In genomic region chr3:119034256-119035013, GRCh38 we compare ENCODE assay signal across 9 cellular contexts. TPM values are rescaled to one million over a fixed set of nuclear protein-coding genes. Genes with fewer than 3 reads are reported as not detected.
A peak's percentile ranks its signal among the peaks of the same experiment; 100 is the strongest.
DNase-seq lines count a peak whose midpoint lies in the region; ATAC-seq and TF ChIP-seq lines count a peak whose summit lies in the region.
"Had no signal": no experiment of that assay in that cellular context is flagged by ENCODE, and none has a peak within 500 bp of the region (broad histone marks: within the 10 kb centered on the region; RNA-seq: fewer than 3 reads in every experiment).

Gene IGSF11, minus strand, starts transcription at chr3:119034846. Its CDS starts 264 bp downstream, at chr3:119034582.

- H3K9me3 ChIP-seq in CD8-positive, alpha-beta memory T cell (ENCODE audit: low read length), result no peaks in the 10 kb centered on the region
- H3K9me3 ChIP-seq in PC-3 (ENCODE audit: low read length) (no peaks in the 10 kb centered on the region), neural progenitor cell (ENCODE audit: low read depth) (no peaks in the 10 kb centered on the region), stomach smooth muscle (ENCODE audit: control insufficient read depth in 2 of 2, low read length in 2 of 2) (no peaks in the 10 kb centered on the region)

- H3K4me2 ChIP-seq in PC-3 (ENCODE audit: low read length) (peak within 1 kb of the TSS; percentile 99), neural progenitor cell (peak within 1 kb of the TSS; percentile 87)

- no peaks in the 10 kb centered on the region for H3K9me2 ChIP-seq in PC-3 (replicated peaks; ENCODE audit: low read length)

- H4K20me1 ChIP-seq in PC-3 (ENCODE audit: low read length) (no peaks in the 10 kb centered on the region), neural progenitor cell (ENCODE audit: low read depth) (no peaks in the 10 kb centered on the region)

- H3K4me1 Mint-ChIP-seq in CD8-positive, alpha-beta memory T cell, result peaks cover 7 to 13% (median 11%) of the 10 kb centered on the region in 3 donors
- peaks cover 4% of the 10 kb centered on the region for H3K4me1 Mint-ChIP-seq in activated T-helper 2 cell treated with anti-CD3 and anti-CD28 coated beads, Interferon-gamma antibody, Interleukin-2, Interleukin-4, amounts not matched to agents 10 μg/mL and 5 μg/mL and 100 μg/mL, durations not matched to agents 14 hours and 24 hours and 36 hours (ENCODE audit: low read depth)
- H3K4me1 Mint-ChIP-seq in neural progenitor cell, result peaks cover 11% of the 10 kb centered on the region

- H3K27me3 ChIP-seq in CD8-positive, alpha-beta memory T cell (ENCODE audit: insufficient read depth, low read length, poor library complexity, severe bottlenecking), result peaks cover 2% of the 10 kb centered on the region
- H3K27me3 ChIP-seq in PC-3 (ENCODE audit: low read length) (peaks cover 62% of the 10 kb centered on the region), neural progenitor cell (peaks cover 39% of the 10 kb centered on the region), stomach smooth muscle (ENCODE audit: control insufficient read depth in 1 of 2, insufficient read depth in 2 of 2, low read length in 2 of 2) (peaks cover 2% of the 10 kb centered on the region in 2 donors)

- POLR2A ChIA-PET in CD8-positive, alpha-beta memory T cell (lab: Charles Lee), result no interaction called here
- POLR2A ChIA-PET in PC-3 (lab: Charles Lee; ENCODE audit: unreplicated experiment), result no interaction called here

- H2AFZ ChIP-seq in PC-3 (ENCODE audit: low read length), result peak within 1 kb of the TSS; percentile 95
- peak within 1 kb of the TSS; percentile 93 for H2AFZ ChIP-seq in neural progenitor cell (replicated peaks)

- TF ChIP-seq CTCF in PC-3 (conservative IDR thresholded peaks at IDR 0.05; ENCODE audit: low read depth, low read length) (peak; percentile 77), fibroblast of villous mesenchyme (IDR thresholded peaks at IDR 0.05; ENCODE audit: insufficient read depth, low read depth, low read length) (peak; percentile 34), neural progenitor cell (IDR thresholded peaks at IDR 0.05) (peak; percentile 43)

- CTCF ChIA-PET in CD8-positive, alpha-beta memory T cell (lab: Charles Lee), result interaction anchor here (0.7 to 5.9 kb wide), 15 partner anchors 8 to 213 kb away, joined by 3 to 117 read pairs (median 4); no protein-coding TSS in a partner anchor
- CTCF ChIA-PET in PC-3 (lab: Charles Lee), result interaction anchor here (0.9 to 3.0 kb wide), 3 partner anchors 64 to 207 kb away, joined by 4 to 41 read pairs (median 13); partner anchors contain the start of gene B4GALT4

- intact Hi-C loops in PC-3 (cut with micrococcal nuclease), result loop anchor here (1.0 to 10.0 kb wide), 3 partner anchors 64 to 200 kb away; no protein-coding TSS in a partner anchor
- intact Hi-C loops in activated T-helper 2 cell treated with anti-CD3 and anti-CD28 coated beads, Interferon-gamma antibody, Interleukin-2, Interleukin-4, amounts not matched to agents 10 μg/mL and 5 μg/mL and 100 μg/mL, durations not matched to agents 14 hours and 24 hours and 36 hours (cut with micrococcal nuclease), result loop anchor here (1.0 to 5.0 kb wide), 2 partner anchors 63 to 150 kb away; no protein-coding TSS in a partner anchor

- peak; percentile 4 to 73 (median 55) for DNase-seq in CD8-positive, alpha-beta memory T cell
- DNase-seq in PC-3 (peak; percentile 68), fibroblast of villous mesenchyme (ENCODE audit: low read depth) (peak; percentile 31), neural progenitor cell (ENCODE audit: low spot score) (peak; percentile 92)
- peak; percentile 39 for DNase-seq in activated T-helper 2 cell treated with anti-CD3 and anti-CD28 coated beads, Interferon-gamma antibody, Interleukin-2, Interleukin-4, amounts not matched to agents 10 μg/mL and 5 μg/mL and 100 μg/mL, durations not matched to agents 14 hours and 24 hours and 36 hours (ENCODE audit: low spot score)

- peak within 1 kb of the TSS; percentile 46 for H3K4me3 ChIP-seq in CD8-positive, alpha-beta memory T cell (ENCODE audit: low read length)
- H3K4me3 ChIP-seq in PC-3 (ENCODE audit: low read length) (peak within 1 kb of the TSS; percentile 79), fibroblast of villous mesenchyme (ENCODE audit: low read depth, low read length) (peak within 1 kb of the TSS; percentile 58), neural progenitor cell (peak within 1 kb of the TSS; percentile 68), stomach smooth muscle (ENCODE audit: low read length in 2 of 2) (peak within 1 kb of the TSS; percentile 74 to 84)

- H3F3A ChIP-seq in PC-3 (ENCODE audit: low read length, unreplicated experiment) (no peaks in the 10 kb centered on the region), neural progenitor cell (ENCODE audit: low read depth) (peaks cover 19% of the 10 kb centered on the region)

- H3K4me3 Mint-ChIP-seq in CD8-positive, alpha-beta memory T cell, result peak within 1 kb of the TSS; percentile 80 to 88 (median 83)
- peak within 1 kb of the TSS; percentile 72 for H3K4me3 Mint-ChIP-seq in activated T-helper 2 cell treated with anti-CD3 and anti-CD28 coated beads, Interferon-gamma antibody, Interleukin-2, Interleukin-4, amounts not matched to agents 10 μg/mL and 5 μg/mL and 100 μg/mL, durations not matched to agents 14 hours and 24 hours and 36 hours (ENCODE audit: low read depth)
- H3K4me3 Mint-ChIP-seq in neural progenitor cell, result peak within 1 kb of the TSS; percentile 90

- peaks cover 25 to 61% of the 10 kb centered on the region in 2 donors for H3K27me3 Mint-ChIP-seq in CD8-positive, alpha-beta memory T cell
- peaks cover 59% of the 10 kb centered on the region for H3K27me3 Mint-ChIP-seq in activated T-helper 2 cell treated with anti-CD3 and anti-CD28 coated beads, Interferon-gamma antibody, Interleukin-2, Interleukin-4, amounts not matched to agents 10 μg/mL and 5 μg/mL and 100 μg/mL, durations not matched to agents 14 hours and 24 hours and 36 hours (ENCODE audit: low read depth)
- peaks cover 16% of the 10 kb centered on the region for H3K27me3 Mint-ChIP-seq in neural progenitor cell (ENCODE audit: insufficient read depth, low read depth)

- H3K9me3 Mint-ChIP-seq in CD8-positive, alpha-beta memory T cell, result peaks cover 0 to 2% (median 0%) of the 10 kb centered on the region in 5 donors
- H3K9me3 Mint-ChIP-seq in activated T-helper 2 cell treated with anti-CD3 and anti-CD28 coated beads, Interferon-gamma antibody, Interleukin-2, Interleukin-4, amounts not matched to agents 10 μg/mL and 5 μg/mL and 100 μg/mL, durations not matched to agents 14 hours and 24 hours and 36 hours, result no peaks in the 10 kb centered on the region
- peaks cover under 1% of the 10 kb centered on the region for H3K9me3 Mint-ChIP-seq in neural progenitor cell

- H3K9ac ChIP-seq in PC-3 (ENCODE audit: low read length) (no peak within 1 kb of the TSS), neural progenitor cell (no peak within 1 kb of the TSS), stomach smooth muscle (ENCODE audit: low read length in 2 of 2) (peak within 1 kb of the TSS; percentile 56 to 66)

- H3K27ac Mint-ChIP-seq in CD8-positive, alpha-beta memory T cell, result no peak within 1 kb of the TSS
- no peak within 1 kb of the TSS for H3K27ac Mint-ChIP-seq in activated T-helper 2 cell treated with anti-CD3 and anti-CD28 coated beads, Interferon-gamma antibody, Interleukin-2, Interleukin-4, amounts not matched to agents 10 μg/mL and 5 μg/mL and 100 μg/mL, durations not matched to agents 14 hours and 24 hours and 36 hours
- no peak within 1 kb of the TSS for H3K27ac Mint-ChIP-seq in neural progenitor cell

- H3K36me3 Mint-ChIP-seq in CD8-positive, alpha-beta memory T cell, result peaks cover 0 to 3% (median 0%) of the 10 kb centered on the region in 3 donors
- no peaks in the 10 kb centered on the region for H3K36me3 Mint-ChIP-seq in activated T-helper 2 cell treated with anti-CD3 and anti-CD28 coated beads, Interferon-gamma antibody, Interleukin-2, Interleukin-4, amounts not matched to agents 10 μg/mL and 5 μg/mL and 100 μg/mL, durations not matched to agents 14 hours and 24 hours and 36 hours (ENCODE audit: low read depth)
- no peaks in the 10 kb centered on the region for H3K36me3 Mint-ChIP-seq in neural progenitor cell

- H3K36me3 ChIP-seq in CD8-positive, alpha-beta memory T cell (ENCODE audit: insufficient read depth, low read length), result no peaks in the 10 kb centered on the region
- H3K36me3 ChIP-seq in PC-3 (ENCODE audit: low read depth, low read length) (no peaks in the 10 kb centered on the region), neural progenitor cell (no peaks in the 10 kb centered on the region), stomach smooth muscle (ENCODE audit: control insufficient read depth in 2 of 2, insufficient read depth in 2 of 2, low read length in 2 of 2) (no peaks in the 10 kb centered on the region)

- no TSS peak for BruUV-seq in PC-3 (replicated peaks; lab: Mats Ljungman, UMichigan)

- H3K27ac ChIP-seq in CD8-positive, alpha-beta memory T cell (ENCODE audit: low read depth, low read length), result no peak within 1 kb of the TSS
- H3K27ac ChIP-seq in PC-3 (ENCODE audit: low read length), result no peak within 1 kb of the TSS
- no peak within 1 kb of the TSS for H3K27ac ChIP-seq in neural progenitor cell
- H3K27ac ChIP-seq in stomach smooth muscle (ENCODE audit: low read length), result peak within 1 kb of the TSS; percentile 26
- H3K27ac ChIP-seq: epithelial cell of prostate had no signal

- no peaks in the 10 kb centered on the region for H3K4me1 ChIP-seq in CD8-positive, alpha-beta memory T cell (ENCODE audit: insufficient read depth, low read length)
- H3K4me1 ChIP-seq in PC-3 (ENCODE audit: insufficient read depth, low read length) (peaks cover 6% of the 10 kb centered on the region; the same call in 1 of the 2 replicates), neural progenitor cell (peaks cover 22% of the 10 kb centered on the region), stomach smooth muscle (ENCODE audit: control insufficient read depth, insufficient read depth, low read length) (peaks cover 2% of the 10 kb centered on the region)

- H3K79me2 ChIP-seq in PC-3 (ENCODE audit: low read length), result no peaks in the 10 kb centered on the region
- no peaks in the 10 kb centered on the region for H3K79me2 ChIP-seq in neural progenitor cell (ENCODE audit: low read depth)

- ATAC-seq in GM19452 (IDR thresholded peaks at IDR 0.05; ENCODE audit: unreplicated experiment) (peak; percentile 94), HG03565 (IDR thresholded peaks at IDR 0.05; ENCODE audit: unreplicated experiment) (peak; percentile 91), PC-3 (peak; percentile 89)

RNA-seq across cellular contexts. Expression of gene IGSF11, which starts in this region (rescaled TPM):
- total RNA-seq in CD8-positive, alpha-beta memory T cell, result under 1 TPM in 1 of 2 experiments, not detected in 1; 0.27 TPM
- polyA plus RNA-seq in CD8-positive, alpha-beta memory T cell, result 0.58 TPM
- 0.66 TPM in 1 of 2 replicates, not detected in the other for total RNA-seq in PC-3 (2014; rRNA removed)
- 0.21 TPM in 1 of 2 replicates, not detected in the other for total RNA-seq in activated T-helper 2 cell treated with anti-CD3 and anti-CD28 coated beads, Interferon-gamma antibody, Interleukin-2, Interleukin-4, amounts not matched to agents 10 μg/mL and 5 μg/mL and 100 μg/mL, durations not matched to agents 14 hours and 24 hours and 36 hours
- under 0.01 TPM in 1 of 2 replicates, not detected in the other for total RNA-seq in fibroblast of villous mesenchyme
- 2.7 and 4.1 TPM in 2 replicates for total RNA-seq in neural progenitor cell (ENCODE audit: low replicate concordance)

Comparison
In these comparisons a context has a peak if more than half of its experiments do, and no peak if none do; other contexts are left out.
1. Peak in DNase-seq and H3K4me3 ChIP-seq in CD8-positive, alpha-beta memory T cell; RNA of the gene not detected or under 1 TPM.
2. Peak in DNase-seq, ATAC-seq, H3K4me3 ChIP-seq and H3K4me2 ChIP-seq in PC-3; RNA of the gene not detected or under 1 TPM.
3. Peak in DNase-seq in activated T-helper 2 cell treated with anti-CD3 and anti-CD28 coated beads, Interferon-gamma antibody, Interleukin-2, Interleukin-4, amounts not matched to agents 10 μg/mL and 5 μg/mL and 100 μg/mL, durations not matched to agents 14 hours and 24 hours and 36 hours; RNA of the gene not detected or under 1 TPM.
4. Peak in DNase-seq and H3K4me3 ChIP-seq in fibroblast of villous mesenchyme; RNA of the gene not detected or under 1 TPM.
5. DNase-seq: peak in every context shown above with its lines; median percentile 92 in neural progenitor cell; 68 in PC-3; 55 in CD8-positive, alpha-beta memory T cell; 39 in activated T-helper 2 cell treated with anti-CD3 and anti-CD28 coated beads, Interferon-gamma antibody, Interleukin-2, Interleukin-4, amounts not matched to agents 10 μg/mL and 5 μg/mL and 100 μg/mL, durations not matched to agents 14 hours and 24 hours and 36 hours; 31 in fibroblast of villous mesenchyme.
6. H3K9ac ChIP-seq: peak in stomach smooth muscle (2 of 2); none in PC-3 (single experiment) and neural progenitor cell (single experiment).
7. Peak in every context shown above with its lines, with median percentiles within 50 percentile points of each other: H3K4me3 ChIP-seq, H3K4me3 Mint-ChIP-seq, ATAC-seq and CTCF ChIP-seq.